6 cellular contexts compared by ENCODE assay signal in the genomic region with DNA sequence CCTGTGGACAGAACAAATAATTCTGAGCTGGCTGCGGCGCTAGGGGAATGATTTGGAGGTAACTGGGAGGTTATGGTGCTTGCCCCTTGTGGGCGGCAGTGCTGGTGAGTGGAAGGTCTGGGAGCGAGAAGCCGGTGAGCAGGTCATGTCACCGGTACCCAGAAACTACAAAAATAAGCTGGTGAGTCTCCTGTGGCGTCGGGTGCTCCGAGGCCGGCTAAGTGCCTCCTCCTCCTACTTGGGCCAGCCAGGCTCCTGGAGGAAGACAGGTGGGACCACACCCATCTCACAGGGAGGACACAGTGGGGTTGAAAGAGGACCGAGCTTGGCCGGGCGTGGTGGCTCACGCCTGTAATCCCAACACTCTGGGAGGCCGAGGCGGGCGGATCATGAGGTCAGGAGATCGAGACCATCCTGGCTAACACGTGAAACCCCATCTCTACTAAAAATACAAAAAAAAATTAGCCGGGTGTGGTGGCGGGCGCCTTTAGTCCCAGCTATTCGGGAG. TPM values are rescaled to one million over a fixed set of nuclear protein-coding genes. Genes with fewer than 3 reads are reported as not detected.
"Had no signal": no experiment of that assay in that cellular context is flagged by ENCODE, and none has a peak within 500 bp of the region (broad histone marks: within the 10 kb centered on the region; RNA-seq: fewer than 3 reads in every experiment).

No MANE protein-coding gene starts in this region.

RNA-seq across cellular contexts. Expression of gene AMZ1, which starts 4.0 kb away (rescaled TPM):
- total RNA-seq: endothelial cell of umbilical vein, foreskin keratinocyte, hepatocyte, lung microvascular endothelial cell, pulmonary artery endothelial cell had no signal
- polyA plus RNA-seq: endothelial cell of umbilical vein; foreskin keratinocyte; naive thymus-derived CD8-positive, alpha-beta T cell had no signal
